Comparison of ENCODE assay signal across 9 cellular contexts in the genomic region with DNA sequence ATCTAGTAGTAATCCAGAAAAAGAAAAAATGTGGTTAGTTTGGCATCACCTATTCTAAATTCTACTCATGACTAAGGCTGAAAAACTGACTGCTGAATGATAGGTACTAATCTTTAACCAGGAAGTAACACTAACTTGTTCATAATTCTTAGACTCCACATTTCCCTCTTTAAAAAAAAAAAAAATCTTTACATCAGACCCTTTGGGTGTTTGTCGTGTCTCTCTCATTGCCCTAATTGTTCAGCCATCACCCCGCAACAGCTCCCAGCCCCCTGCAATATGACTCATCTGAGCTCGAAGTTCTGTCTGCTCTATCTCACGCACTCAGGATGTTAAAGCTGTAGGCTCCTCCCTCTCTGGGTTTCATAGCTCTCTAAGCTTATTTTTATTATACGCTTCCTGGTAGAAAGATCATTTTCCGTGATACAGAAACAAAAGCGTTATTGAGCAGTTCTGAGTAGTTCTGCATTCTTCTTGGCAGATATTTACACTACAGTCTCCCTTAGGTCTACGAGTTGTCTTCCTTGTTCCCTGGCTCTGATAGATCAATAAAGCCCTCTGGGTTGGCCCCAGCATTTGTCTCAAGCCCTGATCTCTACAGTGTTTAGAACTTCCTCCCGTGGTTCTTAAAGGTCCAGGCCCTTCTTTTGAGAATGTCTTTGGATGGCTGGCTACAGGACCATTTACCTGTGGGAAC.
A peak's percentile ranks its signal among the peaks of the same experiment; 100 is the strongest.
DNase-seq lines count a peak whose midpoint lies in the region; ATAC-seq and TF ChIP-seq lines count a peak whose summit lies in the region.
"Had no signal": no experiment of that assay in that cellular context is flagged by ENCODE, and none has a peak within 500 bp of the region (broad histone marks: within the 10 kb centered on the region; RNA-seq: fewer than 3 reads in every experiment).

No MANE protein-coding gene starts in this region.

- H3K9ac ChIP-seq in duodenal mucosa (ENCODE audit: low read depth in 1 of 2, low read length in 2 of 2), result peak overlapping the region; percentile 22 to 41

- H3K9me3 ChIP-seq in duodenal mucosa (ENCODE audit: control insufficient read depth in 1 of 2, low read length in 2 of 2), result no peaks in the 10 kb centered on the region
- no peaks in the 10 kb centered on the region for H3K9me3 ChIP-seq in adrenal gland (replicated peaks in 1 of 3)

- intact Hi-C loops in adrenal gland (cut with DNase I), result no loop called here

- no peaks in the 10 kb centered on the region for H3K27me3 ChIP-seq in duodenal mucosa (ENCODE audit: control insufficient read depth in 1 of 2, insufficient read depth in 2 of 2, low read length in 2 of 2)
- H3K27me3 ChIP-seq in adrenal gland, result no peaks in the 10 kb centered on the region

- H3K4me1 ChIP-seq in duodenal mucosa (ENCODE audit: control insufficient read depth in 1 of 2, insufficient read depth in 2 of 2, low read length in 2 of 2) (peaks cover 18 to 26% of the 10 kb centered on the region in 2 donors), adrenal gland (replicated peaks in 1 of 2) (peaks cover 0 to 5% of the 10 kb centered on the region in 2 donors)

- peak; percentile 94 for ATAC-seq in GM21390 (IDR thresholded peaks at IDR 0.05; ENCODE audit: unreplicated experiment)

- H3K27ac ChIP-seq in duodenal mucosa (ENCODE audit: low read depth, low read length) (peak overlapping the region; percentile 39), adrenal gland (no peak overlapping the region)
- H3K27ac ChIP-seq: HL-60 had no signal

- DNase-seq in CMK (ENCODE audit: low read depth), result peak; percentile 24
- DNase-seq in HUDEP-2 (lab: John Stamatoyannopoulos, UW; ENCODE audit: unreplicated experiment in 76 of 76), result peak in 56 of 76 experiments; percentile 1 to 80 (median 48)
- DNase-seq in activated CD4-positive, alpha-beta T cell treated with anti-CD3 and anti-CD28 coated beads for 48 hours, result peak; percentile 78
- DNase-seq in renal cortical epithelial cell (ENCODE audit: low read depth), result peak; percentile 80
- DNase-seq in NCI-H748 (lab: John Stamatoyannopoulos, UW; ENCODE audit: unreplicated experiment), result no peak
- DNase-seq in adrenal gland, result no peak

- WGBS in adrenal gland, 4 donors, result 49 to 55% (median 53%) methylated on average over 9 of the region's 9 CpGs

- H3K4me3 ChIP-seq in duodenal mucosa (ENCODE audit: low read depth in 1 of 2, low read length in 2 of 2), result peak overlapping the region; percentile 44 to 63
- no peak overlapping the region for H3K4me3 ChIP-seq in adrenal gland

- no peaks in the 10 kb centered on the region for H3K36me3 ChIP-seq in duodenal mucosa (ENCODE audit: control insufficient read depth in 1 of 2, insufficient read depth in 2 of 2, low read length in 2 of 2)
- H3K36me3 ChIP-seq in adrenal gland (replicated peaks in 1 of 2), result no peaks in the 10 kb centered on the region

- TF ChIP-seq POLR2A in adrenal gland (IDR thresholded peaks at IDR 0.05), result no peak

- no peak for TF ChIP-seq CTCF in adrenal gland (IDR thresholded peaks at IDR 0.05)

Comparison
In these comparisons a context has a peak if more than half of its experiments do, and no peak if none do; other contexts are left out.
1. DNase-seq: peak in CMK (single experiment), HUDEP-2 (56 of 76), activated CD4-positive, alpha-beta T cell treated with anti-CD3 and anti-CD28 coated beads for 48 hours (single experiment) and renal cortical epithelial cell (single experiment); none in NCI-H748 (single experiment) and adrenal gland (0 of 7).
2. H3K4me3 ChIP-seq: peak in duodenal mucosa (2 of 2); none in adrenal gland (0 of 4).